19 cellular contexts compared by ENCODE assay signal in genomic region chr7:133945497-133945896, GRCh38.
DNase-seq lines count a peak whose midpoint lies in the region; ATAC-seq and TF ChIP-seq lines count a peak whose summit lies in the region.
"Had no signal": no experiment of that assay in that cellular context is flagged by ENCODE, and none has a peak within 500 bp of the region (broad histone marks: within the 10 kb centered on the region; RNA-seq: fewer than 3 reads in every experiment).

No MANE protein-coding gene starts in this region.

- WGBS in IMR-90 (ENCODE audit: extremely low coverage in 2 of 2, insufficient read length in 1 of 2), 2 experiments, result 100% methylated on average over 1 of the region's 5 CpGs; no CpG with 5 or more reads in 1 of the 2 experiments
- no CpG with 5 or more reads among the region's 5 CpGs for WGBS in trophoblast cell (ENCODE audit: extremely low coverage, insufficient coverage, insufficient read length)

- H3K4me1 ChIP-seq in IMR-90 (ENCODE audit: control insufficient read depth, insufficient read depth, low read length) (peaks cover 2% of the 10 kb centered on the region; the same call in 1 of the 2 replicates), trophoblast cell (ENCODE audit: control insufficient read depth in 1 of 2, insufficient read depth in 2 of 2, low read length in 2 of 2) (no peaks in the 10 kb centered on the region)
- H3K4me1 ChIP-seq: SJSA1 had no signal

- CTCF ChIA-PET in IMR-90 (lab: Yijun Ruan, JAX), result no interaction called here

- H3K4me1 Mint-ChIP-seq in activated T-helper 1 cell treated with anti-CD3 and anti-CD28 coated beads, Interleukin-12 subunit alpha, Interleukin-12 subunit beta, Interleukin-2, Interleukin-4 antibody, amounts not matched to agents 30 ng/mL and 10 ng/mL and 1 ng/mL, durations not matched to agents 14 hours and 24 hours and 36 hours (ENCODE audit: low read depth), result no peaks in the 10 kb centered on the region
- H3K4me1 Mint-ChIP-seq: B cell, CD14-positive monocyte had no signal

- H2AK5ac ChIP-seq in IMR-90 (ENCODE audit: low read depth, low read length) (no peak overlapping the region), trophoblast cell (ENCODE audit: low read length) (no peak overlapping the region)

- no peak for TF ChIP-seq RAD21 in IMR-90 (IDR thresholded peaks at IDR 0.05; ENCODE audit: low read length)

- H3K36me3 ChIP-seq in IMR-90 (ENCODE audit: control insufficient read depth, insufficient read depth, low read length) (no peaks in the 10 kb centered on the region), trophoblast cell (ENCODE audit: control insufficient read depth in 1 of 2, insufficient read depth in 2 of 2, low read length in 2 of 2) (no peaks in the 10 kb centered on the region)
- H3K36me3 ChIP-seq: MG63, SJSA1 had no signal

- no peak overlapping the region for H3K18ac ChIP-seq in IMR-90 (ENCODE audit: low read depth, low read length)
- H3K18ac ChIP-seq in trophoblast cell (ENCODE audit: low read length), result no peak overlapping the region

- H3K27ac ChIP-seq in IMR-90 (ENCODE audit: insufficient read depth, low read length) (no peak overlapping the region), trophoblast cell (ENCODE audit: low read depth, low read length) (no peak overlapping the region)
- H3K27ac ChIP-seq: SJSA1 had no signal

- no peak overlapping the region for H3K14ac ChIP-seq in IMR-90 (replicated peaks; ENCODE audit: low read depth, low read length)
- H3K14ac ChIP-seq in trophoblast cell (ENCODE audit: low read length), result no peak overlapping the region

- H3K4me3 ChIP-seq in IMR-90 (ENCODE audit: insufficient read depth, low read depth, low read length) (no peak overlapping the region), choroid plexus epithelial cell (ENCODE audit: low read depth, low read length) (no peak overlapping the region), trophoblast cell (ENCODE audit: low read depth, low read length) (no peak overlapping the region)
- H3K4me3 ChIP-seq: GM12878, MG63, SJSA1 had no signal

- TF ChIP-seq POLR2A in IMR-90 (IDR thresholded peaks at IDR 0.05; ENCODE audit: low read depth, low read length), result no peak

- H2BK5ac ChIP-seq in IMR-90 (ENCODE audit: low read depth, low read length, poor library complexity, severe bottlenecking) (no peak overlapping the region), trophoblast cell (ENCODE audit: low read depth, low read length, poor library complexity) (no peak overlapping the region)

- no peaks in the 10 kb centered on the region for H3K9me3 Mint-ChIP-seq in activated T-helper 1 cell treated with anti-CD3 and anti-CD28 coated beads, Interleukin-12 subunit alpha, Interleukin-12 subunit beta, Interleukin-2, Interleukin-4 antibody, amounts not matched to agents 30 ng/mL and 10 ng/mL and 1 ng/mL, durations not matched to agents 14 hours and 24 hours and 36 hours

- H3K9ac ChIP-seq in IMR-90 (ENCODE audit: low read depth, low read length) (no peak overlapping the region), trophoblast cell (ENCODE audit: low read length) (no peak overlapping the region)

- no peaks in the 10 kb centered on the region for H3K9me1 ChIP-seq in IMR-90 (ENCODE audit: insufficient read depth, low read length)

- H2BK20ac ChIP-seq in IMR-90 (ENCODE audit: low read depth, low read length), result no peak overlapping the region

- no peak overlapping the region for H3K27ac Mint-ChIP-seq in activated T-helper 1 cell treated with anti-CD3 and anti-CD28 coated beads, Interleukin-12 subunit alpha, Interleukin-12 subunit beta, Interleukin-2, Interleukin-4 antibody, amounts not matched to agents 30 ng/mL and 10 ng/mL and 1 ng/mL, durations not matched to agents 14 hours and 24 hours and 36 hours
- H3K27ac Mint-ChIP-seq: B cell, CD14-positive monocyte had no signal

- in situ Hi-C loops in IMR-90 (cut with MboI; ENCODE audit: low sequenced_read_pairs), result no loop called here

- H2AK9ac ChIP-seq in IMR-90 (replicated peaks; ENCODE audit: low read depth, low read length, poor library complexity), result no peak overlapping the region

- H3K79me1 ChIP-seq in IMR-90 (ENCODE audit: low read depth in 1 of 2, low read length in 2 of 2), result no peaks in the 10 kb centered on the region
- H3K79me1 ChIP-seq in trophoblast cell (ENCODE audit: low read length), result no peaks in the 10 kb centered on the region

- H3K4ac ChIP-seq in IMR-90 (ENCODE audit: low read depth, low read length) (no peak overlapping the region), trophoblast cell (ENCODE audit: low read depth, low read length) (no peak overlapping the region)

- H4K91ac ChIP-seq in IMR-90 (ENCODE audit: insufficient read depth, low read depth, low read length) (no peak overlapping the region), trophoblast cell (ENCODE audit: low read depth, low read length) (no peak overlapping the region)

- H4K8ac ChIP-seq in IMR-90 (ENCODE audit: low read depth in 2 of 2, low read length in 2 of 2) (no peak overlapping the region), trophoblast cell (ENCODE audit: low read depth, low read length) (no peak overlapping the region)

- H3K27me3 Mint-ChIP-seq in activated T-helper 1 cell treated with anti-CD3 and anti-CD28 coated beads, Interleukin-12 subunit alpha, Interleukin-12 subunit beta, Interleukin-2, Interleukin-4 antibody, amounts not matched to agents 30 ng/mL and 10 ng/mL and 1 ng/mL, durations not matched to agents 14 hours and 24 hours and 36 hours (ENCODE audit: insufficient read depth), result no peaks in the 10 kb centered on the region
- H3K27me3 Mint-ChIP-seq: B cell had no signal

- H3K27me3 ChIP-seq in IMR-90 (ENCODE audit: control insufficient read depth, insufficient read depth, low read length), result no peaks in the 10 kb centered on the region
- H3K27me3 ChIP-seq in trophoblast cell (ENCODE audit: insufficient read depth, low read length), result no peaks in the 10 kb centered on the region
- H3K27me3 ChIP-seq: MG63, SJSA1 had no signal

- H2BK12ac ChIP-seq in trophoblast cell (ENCODE audit: low read length), result no peak overlapping the region

- H2BK15ac ChIP-seq in IMR-90 (ENCODE audit: low read depth, low read length), result no peak overlapping the region

- no peak overlapping the region for H2BK120ac ChIP-seq in IMR-90 (ENCODE audit: low read depth, low read length)
- H2BK120ac ChIP-seq in trophoblast cell (ENCODE audit: insufficient read depth, low read length, poor library complexity), result no peak overlapping the region

- TF ChIP-seq CTCF in IMR-90 (conservative IDR thresholded peaks at IDR 0.05; ENCODE audit: low read depth, low read length) (no peak), choroid plexus epithelial cell (conservative IDR thresholded peaks at IDR 0.05; ENCODE audit: low read depth, low read length) (no peak)

- intact Hi-C loops in IMR-90 (cut with micrococcal nuclease), result no loop called here
- intact Hi-C loops in activated T-helper 1 cell treated with anti-CD3 and anti-CD28 coated beads, Interleukin-12 subunit alpha, Interleukin-12 subunit beta, Interleukin-2, Interleukin-4 antibody, amounts not matched to agents 30 ng/mL and 10 ng/mL and 1 ng/mL, durations not matched to agents 14 hours and 24 hours and 36 hours (cut with micrococcal nuclease), result no loop called here

- no peak overlapping the region for H3K4me3 Mint-ChIP-seq in activated T-helper 1 cell treated with anti-CD3 and anti-CD28 coated beads, Interleukin-12 subunit alpha, Interleukin-12 subunit beta, Interleukin-2, Interleukin-4 antibody, amounts not matched to agents 30 ng/mL and 10 ng/mL and 1 ng/mL, durations not matched to agents 14 hours and 24 hours and 36 hours
- H3K4me3 Mint-ChIP-seq: B cell, CD14-positive monocyte had no signal

- H2AFZ ChIP-seq in IMR-90 (replicated peaks; ENCODE audit: low read length, poor library complexity) (no peak overlapping the region), trophoblast cell (ENCODE audit: insufficient read depth, low read length, poor library complexity) (no peak overlapping the region)

- no TSS peak for BruUV-seq in IMR-90 (replicated peaks; lab: Mats Ljungman, UMichigan)

- dilution Hi-C loops in IMR-90 (cut with HindIII; ENCODE audit: low sequenced_read_pairs, unreplicated experiment), result no loop called here

- H4K20me1 ChIP-seq in IMR-90 (ENCODE audit: insufficient read depth, low read length), result no peaks in the 10 kb centered on the region

- no peak overlapping the region for H3K56ac ChIP-seq in IMR-90 (ENCODE audit: extremely low read depth, insufficient read depth, low read length)

- no peak overlapping the region for H4K12ac ChIP-seq in trophoblast cell (ENCODE audit: low read depth, low read length)

- H3K23ac ChIP-seq in IMR-90 (ENCODE audit: low read depth, low read length) (no peak overlapping the region), trophoblast cell (ENCODE audit: low read length) (no peak overlapping the region)

- no peak for ATAC-seq in IMR-90 (ENCODE audit: low read depth)
- ATAC-seq: GM12878 had no signal

- no peaks in the 10 kb centered on the region for H3K79me2 ChIP-seq in trophoblast cell (ENCODE audit: control insufficient read depth, insufficient read depth, low read length, poor library complexity)

- DNase-seq in EL (peak; percentile 16), IMR-90 (no peak), choroid plexus epithelial cell (ENCODE audit: low read depth) (peak; percentile 23), trophoblast cell (peak; percentile 91 to 99), AG08396 (ENCODE audit: low spot score) (no peak)
- no peak for DNase-seq in activated CD4-positive, alpha-beta T cell treated with anti-CD3 and anti-CD28 coated beads for 48 hours
- no peak for DNase-seq in activated T-helper 1 cell treated with anti-CD3 and anti-CD28 coated beads, Interleukin-12 subunit alpha, Interleukin-12 subunit beta, Interleukin-2, Interleukin-4 antibody, amounts not matched to agents 30 ng/mL and 10 ng/mL and 1 ng/mL, durations not matched to agents 14 hours and 24 hours and 36 hours (ENCODE audit: low spot score)
- DNase-seq: GOT3, MG63, NCI-H1436, NCI-H1930, NCI-H2227 treated with DMSO at 0.1 percent for 48 hours, NCI-H524, OCI-M1, T-helper 1 cell had no signal

- H3K36me3 Mint-ChIP-seq in activated T-helper 1 cell treated with anti-CD3 and anti-CD28 coated beads, Interleukin-12 subunit alpha, Interleukin-12 subunit beta, Interleukin-2, Interleukin-4 antibody, amounts not matched to agents 30 ng/mL and 10 ng/mL and 1 ng/mL, durations not matched to agents 14 hours and 24 hours and 36 hours (ENCODE audit: low read depth), result no peaks in the 10 kb centered on the region

- no peak overlapping the region for H4K5ac ChIP-seq in IMR-90 (ENCODE audit: low read depth, low read length)

- POLR2A ChIA-PET in IMR-90 (lab: Charles Lee; ENCODE audit: unreplicated experiment), result no interaction called here

- H3K9me3 ChIP-seq in IMR-90 (ENCODE audit: control insufficient read depth, insufficient read depth, low read length), result no peaks in the 10 kb centered on the region
- no peaks in the 10 kb centered on the region for H3K9me3 ChIP-seq in trophoblast cell (ENCODE audit: insufficient read depth, low read depth, low read length)
- H3K9me3 ChIP-seq: MG63, SJSA1 had no signal

- H3K4me2 ChIP-seq in IMR-90 (ENCODE audit: low read depth, low read length) (no peak overlapping the region), trophoblast cell (ENCODE audit: low read length) (no peak overlapping the region)

TF ChIP-seq in IMR-90, 13 proteins besides CTCF, POLR2A, EP300 and RAD21:
- TF ChIP-seq MAFK (IDR thresholded peaks at IDR 0.05; ENCODE audit: low read depth, low read length) (no peak), CEBPB (IDR thresholded peaks at IDR 0.05; ENCODE audit: low read depth, low read length) (peak; percentile 98)

Comparison
In these comparisons a context has a peak if more than half of its experiments do, and no peak if none do; other contexts are left out.
1. DNase-seq: peak in EL (single experiment), choroid plexus epithelial cell (single experiment) and trophoblast cell (2 of 2); none in IMR-90 (single experiment), activated CD4-positive, alpha-beta T cell treated with anti-CD3 and anti-CD28 coated beads for 48 hours (single experiment), AG08396 (single experiment) and activated T-helper 1 cell treated with anti-CD3 and anti-CD28 coated beads, Interleukin-12 subunit alpha, Interleukin-12 subunit beta, Interleukin-2, Interleukin-4 antibody, amounts not matched to agents 30 ng/mL and 10 ng/mL and 1 ng/mL, durations not matched to agents 14 hours and 24 hours and 36 hours (single experiment).